In genomic region chr19:39436350-39436716, GRCh38 we compare ENCODE assay signal across 8 cellular contexts. TPM values are rescaled to one million over a fixed set of nuclear protein-coding genes. Genes with fewer than 3 reads are reported as not detected.
DNase-seq lines count a peak whose midpoint lies in the region; ATAC-seq and TF ChIP-seq lines count a peak whose summit lies in the region.

No MANE protein-coding gene starts in this region.

- H3K27me3 ChIP-seq in SU-DHL-6 (ENCODE audit: low read length) (no peaks in the 10 kb centered on the region), sigmoid colon (peaks cover 0 to 3% (median 0%) of the 10 kb centered on the region in 3 donors)

- H3F3A ChIP-seq in SU-DHL-6 (ENCODE audit: insufficient read depth), result peaks cover 32% of the 10 kb centered on the region

- DNase-seq in GM12864 (ENCODE audit: low read depth) (no peak), fibroblast of pulmonary artery (ENCODE audit: low read depth) (no peak), sigmoid colon (no peak), SW 1271 (lab: John Stamatoyannopoulos, UW) (no peak), NCI-H524 treated with DMSO at 0.1 percent for 48 hours (lab: John Stamatoyannopoulos, UW) (no peak), NCI-H510A treated with DMSO at 0.1 percent for 48 hours (lab: John Stamatoyannopoulos, UW) (no peak)

- peak overlapping the region; percentile 87 for H3K4me3 ChIP-seq in GM12864 (ENCODE audit: low read depth, low read length)
- H3K4me3 ChIP-seq in SU-DHL-6 (ENCODE audit: insufficient read depth, low read length, poor library complexity, severe bottlenecking), result peak overlapping the region; percentile 77
- H3K4me3 ChIP-seq in fibroblast of pulmonary artery (replicated peaks; ENCODE audit: low read depth, low read length), result peak overlapping the region; percentile 94
- H3K4me3 ChIP-seq in sigmoid colon, result peak overlapping the region; percentile 31 to 99 (median 94)

- H2AFZ ChIP-seq in SU-DHL-6 (ENCODE audit: low read depth, low read length, severe bottlenecking), result no peak overlapping the region

- TF ChIP-seq CTCF in GM12864 (IDR thresholded peaks at IDR 0.05; ENCODE audit: low read depth, low read length, missing control alignments) (no peak), SU-DHL-6 (IDR thresholded peaks at IDR 0.05; ENCODE audit: insufficient read depth, low read length, poor library complexity, severe bottlenecking) (no peak), fibroblast of pulmonary artery (IDR thresholded peaks at IDR 0.05; ENCODE audit: low read length, missing control alignments) (no peak), sigmoid colon (IDR thresholded peaks at IDR 0.05) (no peak)

- H3K79me2 ChIP-seq in SU-DHL-6 (ENCODE audit: insufficient read depth, low read length), result peaks cover 26% of the 10 kb centered on the region

- ATAC-seq in GM19351 (IDR thresholded peaks at IDR 0.05; ENCODE audit: unreplicated experiment), result no peak

- H3K4me1 ChIP-seq in sigmoid colon, result peaks cover 0 to 37% (median 29%) of the 10 kb centered on the region in 4 donors

- TF ChIP-seq EP300 in sigmoid colon (IDR thresholded peaks at IDR 0.05), result no peak

- TF ChIP-seq POLR2A in sigmoid colon (IDR thresholded peaks at IDR 0.05), result no peak

- H3K9me3 ChIP-seq in SU-DHL-6 (ENCODE audit: insufficient read depth, low read length) (no peaks in the 10 kb centered on the region), sigmoid colon (no peaks in the 10 kb centered on the region)

- peak overlapping the region; percentile 98 for H3K9ac ChIP-seq in SU-DHL-6 (ENCODE audit: low read length)

- intact Hi-C loops in sigmoid colon (cut with DNase I), result loop anchor here (1.0 to 10.0 kb wide), 2 partner anchors 9 to 312 kb away; partner anchors contain the start of genes PAK4 and SUPT5H

- peak overlapping the region; percentile 90 for H3K4me2 ChIP-seq in SU-DHL-6 (ENCODE audit: low read depth, low read length, poor library complexity, severe bottlenecking)

- peaks cover 16% of the 10 kb centered on the region for H4K20me1 ChIP-seq in SU-DHL-6 (ENCODE audit: low read depth, low read length)

- H3K27ac ChIP-seq in SU-DHL-6 (ENCODE audit: low read depth, low read length), result peak overlapping the region; percentile 43
- H3K27ac ChIP-seq in sigmoid colon, result peak overlapping the region; percentile 89 to 95 (median 91)

- no peaks in the 10 kb centered on the region for H3K9me2 ChIP-seq in SU-DHL-6 (replicated peaks; ENCODE audit: insufficient read depth, low read length)

- WGBS in sigmoid colon, 2 donors, result 3 to 5% methylated on average over 2 of the region's 2 CpGs

- peaks cover 25% of the 10 kb centered on the region for H3K36me3 ChIP-seq in SU-DHL-6 (ENCODE audit: low read length)
- peaks cover 17 to 32% (median 29%) of the 10 kb centered on the region in 4 donors for H3K36me3 ChIP-seq in sigmoid colon

RNA-seq across cellular contexts. Expression of gene RPS16, which starts 0.6 kb away (rescaled TPM):
- total RNA-seq in sigmoid colon, result 1,000 to 10,000 TPM; 1,648 to 4,043 (median 3,423) TPM
- 1,000 to 10,000 TPM; 2,119 to 4,564 (median 2,918) TPM for polyA plus RNA-seq in sigmoid colon

RNA-seq across cellular contexts. Expression of gene SUPT5H, which starts 9.0 kb away (rescaled TPM):
- 100 to 1,000 TPM in 2 of 4 donors, 10 to 100 TPM in 2; 72.1 to 104 (median 89.1) TPM for total RNA-seq in sigmoid colon
- polyA plus RNA-seq in sigmoid colon, result 100 to 1,000 TPM in 1 of 3 donors, 10 to 100 TPM in 2; 52.3 to 112 (median 67.5) TPM

RNA-seq across cellular contexts. Expression of gene PLEKHG2, which starts 23.9 kb away (rescaled TPM):
- 10 to 100 TPM in 3 of 4 donors, 1 to 10 TPM in 1; 8.2 to 28.8 (median 12.5) TPM for total RNA-seq in sigmoid colon
- polyA plus RNA-seq in sigmoid colon, result 10 to 100 TPM in 1 of 3 donors, under 1 TPM in 2; 0.60 to 14.9 (median 0.69) TPM

RNA-seq across cellular contexts. Expression of gene ZFP36, which starts 29.7 kb away (rescaled TPM):
- 100 to 1,000 TPM in 3 of 4 donors, 10 to 100 TPM in 1; 78.1 to 320 (median 190) TPM for total RNA-seq in sigmoid colon
- 100 to 1,000 TPM; 112 to 298 (median 228) TPM for polyA plus RNA-seq in sigmoid colon

RNA-seq across cellular contexts. Expression of gene TIMM50, which starts 44.3 kb away (rescaled TPM):
- total RNA-seq in sigmoid colon, result 10 to 100 TPM; 42.1 to 54.4 (median 46.8) TPM
- polyA plus RNA-seq in sigmoid colon, result 10 to 100 TPM; 26.4 to 54.9 (median 37.9) TPM
